ENCODE assay signal across 8 cellular contexts in the genomic region with DNA sequence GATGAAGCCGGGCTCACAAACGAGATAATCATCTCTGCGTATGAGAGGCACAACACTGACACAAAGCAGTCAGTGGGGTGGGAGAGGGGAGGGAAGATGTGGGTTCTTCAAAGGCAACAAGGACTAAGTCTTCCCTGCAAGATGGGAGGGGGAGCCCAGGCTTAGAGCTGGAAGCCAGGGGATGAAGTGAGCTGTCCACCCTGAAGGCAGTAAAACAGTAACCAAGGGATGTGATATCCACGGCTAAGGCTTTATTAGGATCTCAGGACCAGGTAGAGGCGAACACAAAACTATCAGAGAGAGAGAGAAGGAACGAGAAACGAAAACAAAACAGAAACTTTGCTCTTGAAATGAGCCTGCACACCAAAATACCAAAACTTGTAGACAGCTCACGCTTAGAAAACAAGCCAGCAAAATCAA.
DNase-seq lines count a peak whose midpoint lies in the region; ATAC-seq, FAIRE-seq and TF ChIP-seq lines count a peak whose summit lies in the region.

No MANE protein-coding gene starts in this region.

- no peak overlapping the region for H2AFZ ChIP-seq in SK-N-SH (ENCODE audit: low read depth)

- POLR2A ChIA-PET in SK-N-SH (lab: Yijun Ruan, JAX): no interaction called here

- TF ChIP-seq CTCF in SK-N-SH (IDR thresholded peaks at IDR 0.05): no peak
- no peak for TF ChIP-seq CTCF in nephron progenitor cell (IDR thresholded peaks at IDR 0.05)

- H3K9me2 ChIP-seq in SK-N-SH: no peaks in the 10 kb centered on the region

- no peak for TF ChIP-seq RAD21 in SK-N-SH (IDR thresholded peaks at IDR 0.05; ENCODE audit: low read length)

- H4K20me1 ChIP-seq in SK-N-SH (ENCODE audit: insufficient read depth): no peaks in the 10 kb centered on the region

- TF ChIP-seq EP300 in SK-N-SH (IDR thresholded peaks at IDR 0.05; ENCODE audit: borderline replicate concordance in 1 of 2, low read depth in 1 of 2, low read length in 1 of 2): no peak

- H3K4me3 ChIP-seq in small intestine (ENCODE audit: low read depth in 1 of 2, low read length in 2 of 2) (no peak overlapping the region), SK-N-SH (ENCODE audit: low read depth in 2 of 2, low read length in 1 of 2) (peak overlapping the region in 1 of 2 experiments; percentile 32; a peak in 1 of 4 replicates)

- H3K4me1 ChIP-seq in small intestine (ENCODE audit: control insufficient read depth in 2 of 2, insufficient read depth in 1 of 2, low read depth in 1 of 2, low read length in 1 of 2): peaks cover 0 to 3% of the 10 kb centered on the region in 2 donors
- no peaks in the 10 kb centered on the region for H3K4me1 ChIP-seq in SK-N-SH (ENCODE audit: control insufficient read depth in 1 of 2, insufficient read depth in 2 of 2, low read depth in 1 of 2, low read length in 1 of 2)

- peaks cover 21% of the 10 kb centered on the region for H3K9me3 Mint-ChIP-seq in nephron progenitor cell

- H3K9ac ChIP-seq in SK-N-SH: no peak overlapping the region

- FAIRE-seq in small intestine (lab: Jason Lieb, UNC): no peak

- H3K9me3 ChIP-seq in small intestine (ENCODE audit: control insufficient read depth, low read depth): no peaks in the 10 kb centered on the region
- no peaks in the 10 kb centered on the region for H3K9me3 ChIP-seq in SK-N-SH

- CTCF ChIA-PET in SK-N-SH (lab: Yijun Ruan, JAX): no interaction called here

- no peaks in the 10 kb centered on the region for H3K36me3 Mint-ChIP-seq in nephron progenitor cell (ENCODE audit: low read depth)

- no peaks in the 10 kb centered on the region for H3K36me3 ChIP-seq in small intestine (ENCODE audit: control insufficient read depth in 2 of 2, insufficient read depth in 2 of 2, low read length in 2 of 2)
- no peaks in the 10 kb centered on the region for H3K36me3 ChIP-seq in SK-N-SH (replicated peaks in 1 of 2; ENCODE audit: control insufficient read depth in 1 of 2, insufficient read depth in 2 of 2, low read length in 1 of 2)

- peak; percentile 7 to 19 for DNase-seq in activated CD4-positive, alpha-beta T cell treated with anti-CD3 and anti-CD28 coated beads for 4 hours
- DNase-seq in small intestine (peak; percentile 8), SK-N-SH (no peak), ecto neural progenitor cell (ENCODE audit: low spot score) (no peak), NCI-H526 (lab: John Stamatoyannopoulos, UW) (no peak), nephron progenitor cell (no peak)

- no peak overlapping the region for H3K4me2 ChIP-seq in SK-N-SH

- ATAC-seq in GM19023 (IDR thresholded peaks at IDR 0.05; ENCODE audit: unreplicated experiment): peak; percentile 89
- peak; percentile 94 for ATAC-seq in HG02938 (IDR thresholded peaks at IDR 0.05; ENCODE audit: unreplicated experiment)

- no peak overlapping the region for H3K4me3 Mint-ChIP-seq in nephron progenitor cell

- H3K27me3 ChIP-seq in small intestine (ENCODE audit: control insufficient read depth in 2 of 2, insufficient read depth in 2 of 2, low read length in 2 of 2): no peaks in the 10 kb centered on the region
- no peaks in the 10 kb centered on the region for H3K27me3 ChIP-seq in SK-N-SH (ENCODE audit: insufficient read depth)

- no peaks in the 10 kb centered on the region for H3F3A ChIP-seq in SK-N-SH (replicated peaks; ENCODE audit: insufficient read depth)

- WGBS in small intestine, 3 donors: 34 to 60% (median 45%) methylated on average over 8 of the region's 8 CpGs
- 8% methylated on average over 8 of the region's 8 CpGs for WGBS in SK-N-SH (ENCODE audit: low lambda C conversion rate)

- H3K79me2 ChIP-seq in SK-N-SH (ENCODE audit: insufficient read depth): no peaks in the 10 kb centered on the region

- H3K27ac Mint-ChIP-seq in nephron progenitor cell: no peak overlapping the region

- no peaks in the 10 kb centered on the region for H3K4me1 Mint-ChIP-seq in nephron progenitor cell

- H3K27ac ChIP-seq in small intestine (ENCODE audit: low read depth in 1 of 2, low read length in 1 of 2) (peak overlapping the region; percentile 43 to 92), SK-N-SH (ENCODE audit: low read depth in 2 of 2, low read length in 1 of 2) (no peak overlapping the region)

- peaks cover 22% of the 10 kb centered on the region for H3K27me3 Mint-ChIP-seq in nephron progenitor cell (ENCODE audit: low read depth, poor library complexity)

TF ChIP-seq in SK-N-SH, 30 proteins besides CTCF, POLR2A, EP300 and RAD21:
- no peak for TF ChIP-seq EZH2phosphoT487 (IDR thresholded peaks at IDR 0.05; ENCODE audit: borderline replicate concordance, low read depth)
- no peak for TF ChIP-seq NRF1 (IDR thresholded peaks at IDR 0.05; ENCODE audit: low read depth, low read length)
- TF ChIP-seq, protein P1, sequence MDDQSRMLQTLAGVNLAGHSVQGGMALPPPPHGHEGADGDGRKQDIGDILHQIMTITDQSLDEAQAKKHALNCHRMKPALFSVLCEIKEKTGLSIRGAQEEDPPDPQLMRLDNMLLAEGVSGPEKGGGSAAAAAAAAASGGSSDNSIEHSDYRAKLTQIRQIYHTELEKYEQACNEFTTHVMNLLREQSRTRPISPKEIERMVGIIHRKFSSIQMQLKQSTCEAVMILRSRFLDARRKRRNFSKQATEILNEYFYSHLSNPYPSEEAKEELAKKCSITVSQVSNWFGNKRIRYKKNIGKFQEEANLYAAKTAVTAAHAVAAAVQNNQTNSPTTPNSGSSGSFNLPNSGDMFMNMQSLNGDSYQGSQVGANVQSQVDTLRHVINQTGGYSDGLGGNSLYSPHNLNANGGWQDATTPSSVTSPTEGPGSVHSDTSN (IDR thresholded peaks at IDR 0.05): no peak
- TF ChIP-seq MXI1 (IDR thresholded peaks at IDR 0.05; ENCODE audit: low read depth, low read length): no peak
- TF ChIP-seq TCF12 (IDR thresholded peaks at IDR 0.05): no peak
- no peak for TF ChIP-seq RCOR1 (IDR thresholded peaks at IDR 0.05; ENCODE audit: low read length)
- TF ChIP-seq GABPA (IDR thresholded peaks at IDR 0.05; ENCODE audit: low read depth): no peak
- no peak for TF ChIP-seq CHD2 (IDR thresholded peaks at IDR 0.05; ENCODE audit: low read length, partially characterized antibody)
- no peak for TF ChIP-seq YY1 (IDR thresholded peaks at IDR 0.05; ENCODE audit: low read depth)
- no peak for TF ChIP-seq TEAD4 (IDR thresholded peaks at IDR 0.05; ENCODE audit: borderline replicate concordance, insufficient read depth)
- TF ChIP-seq, protein P2, sequence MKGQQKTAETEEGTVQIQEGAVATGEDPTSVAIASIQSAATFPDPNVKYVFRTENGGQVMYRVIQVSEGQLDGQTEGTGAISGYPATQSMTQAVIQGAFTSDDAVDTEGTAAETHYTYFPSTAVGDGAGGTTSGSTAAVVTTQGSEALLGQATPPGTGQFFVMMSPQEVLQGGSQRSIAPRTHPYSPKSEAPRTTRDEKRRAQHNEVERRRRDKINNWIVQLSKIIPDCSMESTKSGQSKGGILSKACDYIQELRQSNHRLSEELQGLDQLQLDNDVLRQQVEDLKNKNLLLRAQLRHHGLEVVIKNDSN (IDR thresholded peaks at IDR 0.05; ENCODE audit: borderline replicate concordance, low read depth): no peak

Comparison
In these comparisons a context has a peak if more than half of its experiments do, and no peak if none do; other contexts are left out.
1. DNase-seq: peak in activated CD4-positive, alpha-beta T cell treated with anti-CD3 and anti-CD28 coated beads for 4 hours (2 of 2) and small intestine (single experiment); none in SK-N-SH (single experiment), ecto neural progenitor cell (single experiment), NCI-H526 (0 of 2) and nephron progenitor cell (single experiment).
2. H3K27ac ChIP-seq: peak in small intestine (2 of 2); none in SK-N-SH (0 of 2).